ENCODE assay signal across 8 cellular contexts in genomic region chrX:63350979-63351616, GRCh38. TPM values are rescaled to one million over a fixed set of nuclear protein-coding genes. Genes with fewer than 3 reads are reported as not detected.
DNase-seq lines count a peak whose midpoint lies in the region; ATAC-seq and TF ChIP-seq lines count a peak whose summit lies in the region.

SPIN4 (minus strand) TSS chrX:63351332; CDS start chrX:63350819, 513 bp downstream.

- peaks cover 14% of the 10 kb centered on the region for H3K4me1 Mint-ChIP-seq in activated CD4-positive, alpha-beta T cell treated with anti-CD3 and anti-CD28 coated beads for 36 hours

- no peaks in the 10 kb centered on the region for H3K27me3 ChIP-seq in colonic mucosa

- H3K27ac Mint-ChIP-seq in activated CD4-positive, alpha-beta T cell treated with anti-CD3 and anti-CD28 coated beads for 36 hours, result peak within 1 kb of the TSS; percentile 72

- peak within 1 kb of the TSS; percentile 57 to 70 for H3K9ac ChIP-seq in colonic mucosa (ENCODE audit: low read depth in 2 of 2, low read length in 2 of 2)

- H3K27me3 Mint-ChIP-seq in activated CD4-positive, alpha-beta T cell treated with anti-CD3 and anti-CD28 coated beads for 36 hours, result no peaks in the 10 kb centered on the region

- peaks cover 5% of the 10 kb centered on the region for H3K36me3 Mint-ChIP-seq in activated CD4-positive, alpha-beta T cell treated with anti-CD3 and anti-CD28 coated beads for 36 hours (ENCODE audit: low read depth)

- H3K4me3 Mint-ChIP-seq in activated CD4-positive, alpha-beta T cell treated with anti-CD3 and anti-CD28 coated beads for 36 hours, result peak within 1 kb of the TSS; percentile 83

- CTCF ChIA-PET in activated CD4-positive, alpha-beta T cell treated with anti-CD3 and anti-CD28 coated beads for 36 hours (lab: Charles Lee), result no interaction called here

- ATAC-seq in GM19035 (IDR thresholded peaks at IDR 0.05; ENCODE audit: unreplicated experiment), result peak; percentile 94
- peak; percentile 92 for ATAC-seq in HG03342 (IDR thresholded peaks at IDR 0.05; ENCODE audit: unreplicated experiment)
- ATAC-seq in activated CD4-positive, alpha-beta T cell treated with anti-CD3 and anti-CD28 coated beads for 36 hours, result peak; percentile 92
- peak; percentile 99 for ATAC-seq in left colon

- intact Hi-C loops in activated CD4-positive, alpha-beta T cell treated with anti-CD3 and anti-CD28 coated beads for 36 hours (cut with DNase I, micrococcal nuclease), result loop anchor here (2.0 to 10.0 kb wide), 4 partner anchors 64 to 1044 kb away; partner anchors contain the start of gene MTMR8 (in 1 of the 2)
- intact Hi-C loops in colonic mucosa (cut with DNase I), result no loop called here
- intact Hi-C loops in left colon (cut with DNase I, micrococcal nuclease), result no loop called here

- TF ChIP-seq CTCF in colonic mucosa (IDR thresholded peaks at IDR 0.05), result no peak

- no peaks in the 10 kb centered on the region for H3K9me3 Mint-ChIP-seq in activated CD4-positive, alpha-beta T cell treated with anti-CD3 and anti-CD28 coated beads for 36 hours (ENCODE audit: low read depth)

- DNase-seq in AML-193 (lab: John Stamatoyannopoulos, UW) (peak; percentile 73 to 80), NCI-H460 (ENCODE audit: extremely low read depth, low read depth) (peak; percentile 85), colonic mucosa (peak; percentile 90), left colon (peak; percentile 88 to 91)
- DNase-seq in activated CD4-positive, alpha-beta T cell treated with anti-CD3 and anti-CD28 coated beads for 36 hours, result peak; percentile 80
- DNase-seq in stimulated activated CD4-positive, alpha-beta T cell treated with anti-CD3 and anti-CD28 coated beads, Interleukin-1b, Interleukin-23, amount 100 ng/mL, for 48 hours, result peak; percentile 62

- H3K4me1 ChIP-seq in colonic mucosa, result no peaks in the 10 kb centered on the region

- H3K4me3 ChIP-seq in colonic mucosa, result peak within 1 kb of the TSS; percentile 57

- POLR2A ChIA-PET in activated CD4-positive, alpha-beta T cell treated with anti-CD3 and anti-CD28 coated beads for 36 hours (lab: Charles Lee), result no interaction called here

- H3K27ac ChIP-seq in colonic mucosa, result peak within 1 kb of the TSS; percentile 78

- no peaks in the 10 kb centered on the region for H3K36me3 ChIP-seq in colonic mucosa

- no peaks in the 10 kb centered on the region for H3K9me3 ChIP-seq in colonic mucosa

RNA-seq across cellular contexts. Expression of gene SPIN4, which starts in this region (rescaled TPM):
- 9.8 and 11.4 TPM in 2 replicates for total RNA-seq in NCI-H460 (2014; rRNA removed; shearing (Covaris generic))
- 15.6 and 18.6 TPM in 2 replicates for polyA plus RNA-seq in NCI-H460 (2014; cell fraction: nucleus; rRNA removed)
- 1 to 10 TPM; 3.3 TPM for total RNA-seq in activated CD4-positive, alpha-beta T cell treated with anti-CD3 and anti-CD28 coated beads for 36 hours
- 1 to 10 TPM; 8.1 to 8.3 TPM for total RNA-seq in colonic mucosa
- 1 to 10 TPM; 4.6 to 5.7 TPM for total RNA-seq in left colon

Comparison
In these comparisons a context has a peak if more than half of its experiments do, and no peak if none do; other contexts are left out.
1. Peak in every context shown above with its lines: DNase-seq, ATAC-seq, H3K4me3 ChIP-seq and H3K27ac ChIP-seq.
2. intact Hi-C loops: an anchor here in activated CD4-positive, alpha-beta T cell treated with anti-CD3 and anti-CD28 coated beads for 36 hours (2.0 to 10.0 kb wide); none called in colonic mucosa and left colon.